8 cellular contexts compared by ENCODE assay signal in genomic region chr14:95533822-95534221, GRCh38. TPM values are rescaled to one million over a fixed set of nuclear protein-coding genes. Genes with fewer than 3 reads are reported as not detected.
DNase-seq lines count a peak whose midpoint lies in the region; ATAC-seq, FAIRE-seq and TF ChIP-seq lines count a peak whose summit lies in the region.

No MANE protein-coding gene starts in this region.

- TF ChIP-seq POLR2A in H1 (IDR thresholded peaks at IDR 0.05; ENCODE audit: control extremely low read depth in 1 of 2, low read depth in 2 of 2, low read length in 2 of 2): no peak

- no peak overlapping the region for H2BK120ac ChIP-seq in H1 (replicated peaks; ENCODE audit: low read depth, low read length)

- no peak overlapping the region; the same call in 1 of the 2 replicates for H4K8ac ChIP-seq in H1 (ENCODE audit: extremely low read depth, insufficient read depth, low read length)

- no peak for FAIRE-seq in H1 (lab: Jason Lieb, UNC)

- peak overlapping the region; percentile 1 for H3K4ac ChIP-seq in H1 (replicated peaks; ENCODE audit: insufficient read length, low read depth, low read length)

- no peak overlapping the region for H2AK5ac ChIP-seq in H1 (ENCODE audit: low read depth, low read length)

- H3K79me2 ChIP-seq in OCI-LY3 (ENCODE audit: low read length) (peaks cover 92% of the 10 kb centered on the region), H1 (ENCODE audit: control insufficient read depth in 1 of 2, insufficient read depth in 2 of 2, low read length in 2 of 2) (peaks cover 25 to 87% of the 10 kb centered on the region in 2 experiments)

- peak overlapping the region; percentile 81 for H3K9ac ChIP-seq in OCI-LY3 (ENCODE audit: low read length)
- H3K9ac ChIP-seq in H1 (replicated peaks in 1 of 4; ENCODE audit: extremely low read depth in 1 of 4, low read depth in 3 of 4, low read length in 3 of 4): peak overlapping the region; percentile 15 to 97 (median 74)

- no peaks in the 10 kb centered on the region for H3K9me3 Mint-ChIP-seq in Calu3 (ENCODE audit: low read depth, unreplicated experiment)

- H3K9me3 ChIP-seq in OCI-LY3 (ENCODE audit: insufficient read depth, low read length) (no peaks in the 10 kb centered on the region), H1 (ENCODE audit: insufficient read depth in 2 of 2, low read depth in 1 of 2, low read length in 1 of 2) (no peaks in the 10 kb centered on the region), neutrophil (no peaks in the 10 kb centered on the region)

- no peak overlapping the region for H2AFZ ChIP-seq in OCI-LY3 (ENCODE audit: low read depth, low read length)
- peak overlapping the region; percentile 14; the same call in 1 of the 2 replicates for H2AFZ ChIP-seq in H1 (ENCODE audit: low read length)

- ATAC-seq in GM18861 (IDR thresholded peaks at IDR 0.05; ENCODE audit: unreplicated experiment) (no peak), HG02759 (IDR thresholded peaks at IDR 0.05; ENCODE audit: unreplicated experiment) (no peak), HG03097 (IDR thresholded peaks at IDR 0.05; ENCODE audit: low FRiP score, unreplicated experiment) (no peak)

- H4K5ac ChIP-seq in H1 (ENCODE audit: insufficient read length, low read depth, low read length): no peak overlapping the region

- TF ChIP-seq CTCF in Calu3 (IDR thresholded peaks at IDR 0.05; ENCODE audit: unreplicated experiment) (no peak), OCI-LY3 (IDR thresholded peaks at IDR 0.05; ENCODE audit: low read depth, low read length) (no peak), H1 (IDR thresholded peaks at IDR 0.05; ENCODE audit: control extremely low read depth in 1 of 3, insufficient read depth in 1 of 3, low read depth in 1 of 3, low read length in 3 of 3) (no peak), neutrophil (IDR thresholded peaks at IDR 0.05) (no peak)

- POLR2A ChIA-PET in H1 (lab: Charles Lee; ENCODE audit: partially characterized antibody): interaction anchor here (0.8 to 2.5 kb wide), 8 partner anchors 8 to 92 kb away, joined by 3 to 7 read pairs (median 4); no protein-coding TSS in a partner anchor

- H3K23me2 ChIP-seq in H1 (ENCODE audit: low read depth, low read length): peaks cover 16% of the 10 kb centered on the region; the same call in 1 of the 2 replicates

- H3K56ac ChIP-seq in H1 (replicated peaks; ENCODE audit: insufficient read length, low read depth, low read length): peak overlapping the region; percentile 5

- H3K27me3 Mint-ChIP-seq in Calu3 (ENCODE audit: unreplicated experiment): no peaks in the 10 kb centered on the region

- peaks cover 57% of the 10 kb centered on the region for H3K36me3 Mint-ChIP-seq in Calu3 (ENCODE audit: insufficient read depth, unreplicated experiment)

- TF ChIP-seq EP300 in H1 (IDR thresholded peaks at IDR 0.05; ENCODE audit: borderline replicate concordance in 1 of 2, low read depth in 2 of 2, low read length in 2 of 2): no peak

- peaks cover 17% of the 10 kb centered on the region for H3K79me1 ChIP-seq in H1 (ENCODE audit: low read depth, low read length)

- no peak overlapping the region for H2BK12ac ChIP-seq in H1 (ENCODE audit: low read depth, low read length)

- no peak overlapping the region; the same call in 1 of the 2 replicates for H2BK5ac ChIP-seq in H1 (ENCODE audit: low read depth, low read length)

- H3K36me3 ChIP-seq in OCI-LY3 (replicated peaks; ENCODE audit: low read depth, low read length) (peaks cover 24% of the 10 kb centered on the region), H1 (ENCODE audit: control insufficient read depth in 2 of 4, insufficient read depth in 4 of 4, low read length in 3 of 4) (peaks cover 0 to 12% (median 2%) of the 10 kb centered on the region in 4 experiments; a peak in 2 of 8 replicates), neutrophil (no peaks in the 10 kb centered on the region)

- no peak overlapping the region for H2BK20ac ChIP-seq in H1 (ENCODE audit: low read length)

- H3K23ac ChIP-seq in H1 (ENCODE audit: insufficient read length): no peak overlapping the region

- H3K14ac ChIP-seq in H1 (ENCODE audit: insufficient read length): no peak overlapping the region

- peak overlapping the region; percentile 64; the same call in 1 of the 2 replicates for H3K18ac ChIP-seq in H1 (ENCODE audit: extremely low read depth, low read length)

- intact Hi-C loops in Calu3 (cut with micrococcal nuclease; ENCODE audit: unreplicated experiment): loop anchor here (10.0 kb wide), 1 partner anchor 379 kb away; the partner anchor contains the start of gene DICER1

- H3K4me1 ChIP-seq in OCI-LY3 (ENCODE audit: low read length) (peaks cover 31% of the 10 kb centered on the region), H1 (replicated peaks in 1 of 4; ENCODE audit: control insufficient read depth in 3 of 4, insufficient read depth in 4 of 4, low read length in 3 of 4) (peaks cover 2 to 17% (median 3%) of the 10 kb centered on the region in 4 experiments), neutrophil (ENCODE audit: control insufficient read depth in 1 of 2, insufficient read depth in 1 of 2, low read depth in 1 of 2, low read length in 1 of 2) (peaks cover 26 to 29% of the 10 kb centered on the region in 2 experiments)

- no peak for DNase-seq in Calu3
- DNase-seq in H1 (ENCODE audit: low read depth in 1 of 2, low spot score in 2 of 2): no peak
- no peak for DNase-seq in stimulated activated CD4-positive, alpha-beta T cell treated with anti-CD3 and anti-CD28 coated beads, Interleukin-12 subunit alpha, Interleukin-12 subunit beta, amount 100 ng/mL, for 4 hours

- TSS peak; percentile 74 for BruUV-seq in Calu3 (replicated peaks; lab: Mats Ljungman, UMichigan)

- no peak overlapping the region for H2BK15ac ChIP-seq in H1 (ENCODE audit: low read length)

- peak overlapping the region; percentile 82 for H3K4me2 ChIP-seq in OCI-LY3 (ENCODE audit: low read length)
- peak overlapping the region; percentile 83 to 93 for H3K4me2 ChIP-seq in H1 (ENCODE audit: insufficient read depth in 1 of 2, low read depth in 2 of 2, low read length in 2 of 2)

- CTCF ChIA-PET in Calu3 (lab: Charles Lee): interaction anchor here (3.0 kb wide), 1 partner anchor 91 kb away, joined by 12 read pairs; no protein-coding TSS in a partner anchor
- CTCF ChIA-PET in H1 (lab: Charles Lee; ENCODE audit: partially characterized antibody): interaction anchor here (0.9 to 3.8 kb wide), 6 partner anchors 11 to 162 kb away, joined by 3 to 13 read pairs (median 3); no protein-coding TSS in a partner anchor

- no peak for TF ChIP-seq RAD21 in H1 (IDR thresholded peaks at IDR 0.05 in 1 of 2, conservative IDR thresholded peaks at IDR 0.05 in 1 of 2; ENCODE audit: low read depth in 2 of 2, low read length in 2 of 2)

- peak overlapping the region; percentile 87 for H3K4me3 ChIP-seq in OCI-LY3 (ENCODE audit: low read length)
- peak overlapping the region; percentile 57 to 98 (median 90) for H3K4me3 ChIP-seq in H1 (ENCODE audit: extremely low read depth in 1 of 4, insufficient read depth in 2 of 4, low read depth in 3 of 4, low read length in 4 of 4)
- H3K4me3 ChIP-seq in neutrophil (ENCODE audit: low read depth in 1 of 2, low read length in 1 of 2): peak overlapping the region; percentile 71 to 98

- H4K20me1 ChIP-seq in OCI-LY3 (ENCODE audit: insufficient read depth, low read length) (peaks cover 41% of the 10 kb centered on the region), H1 (replicated peaks in 1 of 2; ENCODE audit: control insufficient read depth in 1 of 2, insufficient read depth in 2 of 2, low read length in 2 of 2) (peaks cover 37 to 43% of the 10 kb centered on the region in 2 experiments)

- WGBS in H1 (ENCODE audit: extremely low coverage in 1 of 2, insufficient coverage in 1 of 2, insufficient read length in 1 of 2, insufficient replicate concordance in 2 of 2, low coverage in 1 of 2, low lambda C conversion rate in 2 of 2, missing lambda C conversion rate in 1 of 2), 2 experiments: 4% methylated on average over 18 of the region's 18 CpGs; no CpG with 5 or more reads in 1 of the 2 experiments

- H3K4me3 Mint-ChIP-seq in Calu3 (ENCODE audit: low read depth, unreplicated experiment): peak overlapping the region; percentile 82

- no peaks in the 10 kb centered on the region for H3K27me3 ChIP-seq in OCI-LY3 (ENCODE audit: low read depth, low read length)
- no peaks in the 10 kb centered on the region for H3K27me3 ChIP-seq in H1 (replicated peaks in 1 of 4; ENCODE audit: control insufficient read depth in 3 of 4, extremely low read depth in 1 of 4, insufficient read depth in 3 of 4, low read length in 3 of 4)
- no peaks in the 10 kb centered on the region for H3K27me3 ChIP-seq in neutrophil

- H3K4me1 Mint-ChIP-seq in Calu3 (ENCODE audit: low read depth, unreplicated experiment): peaks cover 53% of the 10 kb centered on the region

- peak overlapping the region; percentile 97 for H3K27ac Mint-ChIP-seq in Calu3 (ENCODE audit: unreplicated experiment)

- H4K91ac ChIP-seq in H1 (replicated peaks; ENCODE audit: insufficient read length, low read length): no peak overlapping the region

- H3K27ac ChIP-seq in OCI-LY3 (ENCODE audit: low read length): peak overlapping the region; percentile 67
- peak overlapping the region; percentile 39; the same call in 1 of the 2 replicates for H3K27ac ChIP-seq in H1 (ENCODE audit: low read depth, low read length)
- peak overlapping the region; percentile 86 for H3K27ac ChIP-seq in neutrophil

TF ChIP-seq in H1, 55 proteins besides CTCF, POLR2A, EP300 and RAD21:
- no peak for TF ChIP-seq ZNF274 (IDR thresholded peaks at IDR 0.05; ENCODE audit: borderline replicate concordance, extremely low read depth, low read length)

RNA-seq across cellular contexts. Expression of gene GLRX5, which starts 1.0 kb away (rescaled TPM):
- 54.8 and 58.0 TPM in 2 replicates for total RNA-seq in Calu3 (2022)
- 84.8 and 88.8 TPM in 2 replicates for total RNA-seq in H1 (2021; fragmentation: NEBNext Ultra II Directional; extraction: Animal tissue kit (Norgen Biotek cat#: 25700))
- polyA plus RNA-seq in H1 (2011; rRNA removed): 43.9 and 70.1 TPM in 2 replicates
- 63.6 TPM for polyA plus RNA-seq in H1 (2011; cell fraction: cytosol; rRNA removed)
- polyA plus RNA-seq in H1 (2011; cell fraction: nucleus; rRNA removed): 15.0 TPM
- 60.3 to 76.3 TPM (median 63.3 TPM) in 4 replicates for polyA plus RNA-seq in H1 (2012, experiment 1 of 2)
- 93.9 TPM for polyA plus RNA-seq in H1 (2012, experiment 2 of 2)
- 55.0 TPM for polyA plus RNA-seq in H1 (2013, experiment 1 of 2)
- 58.1 TPM for polyA plus RNA-seq in H1 (2013, experiment 2 of 2)
- 16.3 and 16.7 TPM in 2 replicates for polyA minus RNA-seq in H1 (2011; rRNA and poly(A)+ RNA removed)
- 27.7 TPM for polyA minus RNA-seq in H1 (2011; cell fraction: cytosol; rRNA and poly(A)+ RNA removed)
- 15.2 TPM for polyA minus RNA-seq in H1 (2011; cell fraction: nucleus; rRNA and poly(A)+ RNA removed)

RNA-seq across cellular contexts. Expression of gene SYNE3, which starts 17.4 kb away (rescaled TPM):
- total RNA-seq in Calu3 (2022): 0.97 and 1.1 TPM in 2 replicates
- 0.08 TPM in 1 of 2 replicates, not detected in the other for total RNA-seq in H1 (2021; fragmentation: NEBNext Ultra II Directional; extraction: Animal tissue kit (Norgen Biotek cat#: 25700))
- under 0.01 and 0.02 TPM in 2 replicates for polyA plus RNA-seq in H1 (2011; rRNA removed)
- polyA plus RNA-seq in H1 (2011; cell fraction: cytosol; rRNA removed): 0.01 TPM
- 0.07 TPM for polyA plus RNA-seq in H1 (2011; cell fraction: nucleus; rRNA removed)
- polyA plus RNA-seq in H1 (2012, experiment 1 of 2): 0.03 to 0.08 TPM (median 0.07 TPM) in 3 of 4 replicates, not detected in the other
- polyA plus RNA-seq in H1 (2012, experiment 2 of 2): not detected
- polyA plus RNA-seq in H1 (2013, experiment 1 of 2): 0.02 TPM
- 0.06 TPM for polyA plus RNA-seq in H1 (2013, experiment 2 of 2)
- not detected in 2 replicates for polyA minus RNA-seq in H1 (2011; rRNA and poly(A)+ RNA removed)
- 0.22 TPM for polyA minus RNA-seq in H1 (2011; cell fraction: cytosol; rRNA and poly(A)+ RNA removed)
- 0.10 TPM for polyA minus RNA-seq in H1 (2011; cell fraction: nucleus; rRNA and poly(A)+ RNA removed)
